1 cellular context compared by ENCODE assay signal in the genomic region with DNA sequence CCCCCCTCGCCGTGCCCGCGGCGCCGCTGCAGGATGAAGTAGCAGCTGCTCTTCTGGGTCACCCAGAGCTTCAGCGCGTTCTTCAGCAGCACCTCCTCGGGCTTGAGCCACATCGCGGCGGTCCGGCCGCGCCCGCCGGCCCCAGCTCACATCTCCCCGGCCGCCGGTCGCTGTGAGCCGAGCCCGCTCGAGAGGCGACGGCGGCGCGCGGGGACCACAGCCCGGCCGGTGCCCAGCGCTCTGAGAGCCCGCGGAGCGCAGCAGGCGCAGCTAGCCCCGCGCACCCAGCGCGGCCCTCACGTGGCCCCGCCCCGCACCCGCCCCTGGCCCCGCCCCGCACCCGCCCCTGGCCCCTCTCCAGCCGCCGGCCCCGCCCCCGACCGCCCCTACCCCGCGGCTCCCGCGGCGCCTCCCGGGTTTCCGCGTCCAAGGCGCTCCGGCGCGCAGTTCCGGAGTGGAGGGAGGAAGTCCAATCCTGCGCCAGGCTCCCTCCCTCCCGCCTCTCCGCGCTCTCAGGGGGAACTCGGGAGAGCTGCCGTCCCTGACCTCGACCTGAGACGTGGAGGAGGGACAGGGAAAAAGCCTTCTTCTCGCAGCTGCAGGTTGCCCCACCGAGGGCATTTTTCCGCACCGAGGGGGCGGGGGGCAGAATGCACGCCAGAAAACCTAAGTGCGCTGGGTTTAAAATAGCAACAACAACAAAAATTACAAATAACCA.
TF ChIP-seq lines count a peak whose summit lies in the region.

A gene (minus strand): TSS at position 242 of the 718 bp plus-strand sequence. CDS start 129 bp downstream, at position 113.

TF ChIP-seq in HepG2, 621 proteins besides CTCF, POLR2A, EP300 and RAD21 (continued from another document and continues in another):
- TF ChIP-seq, protein P1, sequence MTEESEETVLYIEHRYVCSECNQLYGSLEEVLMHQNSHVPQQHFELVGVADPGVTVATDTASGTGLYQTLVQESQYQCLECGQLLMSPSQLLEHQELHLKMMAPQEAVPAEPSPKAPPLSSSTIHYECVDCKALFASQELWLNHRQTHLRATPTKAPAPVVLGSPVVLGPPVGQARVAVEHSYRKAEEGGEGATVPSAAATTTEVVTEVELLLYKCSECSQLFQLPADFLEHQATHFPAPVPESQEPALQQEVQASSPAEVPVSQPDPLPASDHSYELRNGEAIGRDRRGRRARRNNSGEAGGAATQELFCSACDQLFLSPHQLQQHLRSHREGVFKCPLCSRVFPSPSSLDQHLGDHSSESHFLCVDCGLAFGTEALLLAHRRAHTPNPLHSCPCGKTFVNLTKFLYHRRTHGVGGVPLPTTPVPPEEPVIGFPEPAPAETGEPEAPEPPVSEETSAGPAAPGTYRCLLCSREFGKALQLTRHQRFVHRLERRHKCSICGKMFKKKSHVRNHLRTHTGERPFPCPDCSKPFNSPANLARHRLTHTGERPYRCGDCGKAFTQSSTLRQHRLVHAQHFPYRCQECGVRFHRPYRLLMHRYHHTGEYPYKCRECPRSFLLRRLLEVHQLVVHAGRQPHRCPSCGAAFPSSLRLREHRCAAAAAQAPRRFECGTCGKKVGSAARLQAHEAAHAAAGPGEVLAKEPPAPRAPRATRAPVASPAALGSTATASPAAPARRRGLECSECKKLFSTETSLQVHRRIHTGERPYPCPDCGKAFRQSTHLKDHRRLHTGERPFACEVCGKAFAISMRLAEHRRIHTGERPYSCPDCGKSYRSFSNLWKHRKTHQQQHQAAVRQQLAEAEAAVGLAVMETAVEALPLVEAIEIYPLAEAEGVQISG (CRISPR knock-in tag; IDR thresholded peaks at IDR 0.05) = peak; percentile 66
- TF ChIP-seq ZNF282 (IDR thresholded peaks at IDR 0.05; ENCODE audit: partially characterized antibody) (no peak), HNF4A (CRISPR knock-in tag; IDR thresholded peaks at IDR 0.05) (no peak), THAP11 (CRISPR knock-in tag; IDR thresholded peaks at IDR 0.05) (peak; percentile 70), HNF4G (IDR thresholded peaks at IDR 0.05; ENCODE audit: borderline replicate concordance, low read depth, low read length) (no peak), HNF4G (CRISPR knock-in tag; IDR thresholded peaks at IDR 0.05; ENCODE audit: borderline replicate concordance, low read depth) (no peak), KDM1A (CRISPR knock-in tag; IDR thresholded peaks at IDR 0.05) (no peak), ZNF614 (CRISPR knock-in tag; IDR thresholded peaks at IDR 0.05; ENCODE audit: borderline replicate concordance) (peak; percentile 15; the same call in 1 of the 2 replicates), HNRNPL (IDR thresholded peaks at IDR 0.05; ENCODE audit: low read depth, low read length) (no peak), ZFP90 (CRISPR knock-in tag; IDR thresholded peaks at IDR 0.05; ENCODE audit: borderline replicate concordance) (no peak; the same call in 1 of the 2 replicates), ZNF569 (CRISPR knock-in tag; IDR thresholded peaks at IDR 0.05; ENCODE audit: borderline replicate concordance) (no peak), SMC3 (IDR thresholded peaks at IDR 0.05; ENCODE audit: low read length) (0 out of 2 replicates have a peak, but pooled peaks have one; percentile 5), ZNF33B (CRISPR knock-in tag; IDR thresholded peaks at IDR 0.05) (no peak), ZNF501 (CRISPR knock-in tag; IDR thresholded peaks at IDR 0.05) (no peak), JDP2 (CRISPR knock-in tag; IDR thresholded peaks at IDR 0.05; ENCODE audit: borderline replicate concordance) (no peak), ISL2 (CRISPR knock-in tag; IDR thresholded peaks at IDR 0.05) (0 out of 2 replicates have a peak, but pooled peaks have one; percentile 11), ZNF75D (CRISPR knock-in tag; IDR thresholded peaks at IDR 0.05; ENCODE audit: borderline replicate concordance) (no peak)
- TF ChIP-seq, protein P2, sequence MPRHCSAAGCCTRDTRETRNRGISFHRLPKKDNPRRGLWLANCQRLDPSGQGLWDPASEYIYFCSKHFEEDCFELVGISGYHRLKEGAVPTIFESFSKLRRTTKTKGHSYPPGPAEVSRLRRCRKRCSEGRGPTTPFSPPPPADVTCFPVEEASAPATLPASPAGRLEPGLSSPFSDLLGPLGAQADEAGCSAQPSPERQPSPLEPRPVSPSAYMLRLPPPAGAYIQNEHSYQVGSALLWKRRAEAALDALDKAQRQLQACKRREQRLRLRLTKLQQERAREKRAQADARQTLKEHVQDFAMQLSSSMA (CRISPR knock-in tag; IDR thresholded peaks at IDR 0.05) = no peak
- TF ChIP-seq, protein P3, sequence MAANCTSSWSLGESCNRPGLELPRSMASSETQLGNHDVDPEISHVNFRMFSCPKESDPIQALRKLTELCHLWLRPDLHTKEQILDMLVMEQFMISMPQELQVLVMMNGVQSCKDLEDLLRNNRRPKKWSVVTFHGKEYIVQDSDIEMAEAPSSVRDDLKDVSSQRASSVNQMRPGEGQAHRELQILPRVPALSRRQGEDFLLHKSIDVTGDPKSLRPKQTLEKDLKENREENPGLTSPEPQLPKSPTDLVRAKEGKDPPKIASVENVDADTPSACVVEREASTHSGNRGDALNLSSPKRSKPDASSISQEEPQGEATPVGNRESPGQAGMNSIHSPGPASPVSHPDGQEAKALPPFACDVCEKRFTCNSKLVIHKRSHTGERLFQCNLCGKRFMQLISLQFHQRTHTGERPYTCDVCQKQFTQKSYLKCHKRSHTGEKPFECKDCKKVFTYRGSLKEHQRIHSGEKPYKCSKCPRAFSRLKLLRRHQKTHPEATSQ (CRISPR knock-in tag; IDR thresholded peaks at IDR 0.05; ENCODE audit: borderline replicate concordance) = no peak
- TF ChIP-seq, protein P4, sequence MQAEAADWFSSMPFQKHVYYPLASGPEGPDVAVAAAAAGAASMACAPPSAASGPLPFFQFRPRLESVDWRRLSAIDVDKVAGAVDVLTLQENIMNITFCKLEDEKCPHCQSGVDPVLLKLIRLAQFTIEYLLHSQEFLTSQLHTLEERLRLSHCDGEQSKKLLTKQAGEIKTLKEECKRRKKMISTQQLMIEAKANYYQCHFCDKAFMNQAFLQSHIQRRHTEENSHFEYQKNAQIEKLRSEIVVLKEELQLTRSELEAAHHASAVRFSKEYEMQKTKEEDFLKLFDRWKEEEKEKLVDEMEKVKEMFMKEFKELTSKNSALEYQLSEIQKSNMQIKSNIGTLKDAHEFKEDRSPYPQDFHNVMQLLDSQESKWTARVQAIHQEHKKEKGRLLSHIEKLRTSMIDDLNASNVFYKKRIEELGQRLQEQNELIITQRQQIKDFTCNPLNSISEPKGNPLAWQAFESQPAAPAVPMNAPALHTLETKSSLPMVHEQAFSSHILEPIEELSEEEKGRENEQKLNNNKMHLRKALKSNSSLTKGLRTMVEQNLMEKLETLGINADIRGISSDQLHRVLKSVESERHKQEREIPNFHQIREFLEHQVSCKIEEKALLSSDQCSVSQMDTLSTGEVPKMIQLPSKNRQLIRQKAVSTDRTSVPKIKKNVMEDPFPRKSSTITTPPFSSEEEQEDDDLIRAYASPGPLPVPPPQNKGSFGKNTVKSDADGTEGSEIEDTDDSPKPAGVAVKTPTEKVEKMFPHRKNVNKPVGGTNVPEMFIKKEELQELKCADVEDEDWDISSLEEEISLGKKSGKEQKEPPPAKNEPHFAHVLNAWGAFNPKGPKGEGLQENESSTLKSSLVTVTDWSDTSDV (CRISPR knock-in tag; IDR thresholded peaks at IDR 0.05) = 0 out of 2 replicates have a peak, but pooled peaks have one; percentile 12
- TF ChIP-seq, protein P5, sequence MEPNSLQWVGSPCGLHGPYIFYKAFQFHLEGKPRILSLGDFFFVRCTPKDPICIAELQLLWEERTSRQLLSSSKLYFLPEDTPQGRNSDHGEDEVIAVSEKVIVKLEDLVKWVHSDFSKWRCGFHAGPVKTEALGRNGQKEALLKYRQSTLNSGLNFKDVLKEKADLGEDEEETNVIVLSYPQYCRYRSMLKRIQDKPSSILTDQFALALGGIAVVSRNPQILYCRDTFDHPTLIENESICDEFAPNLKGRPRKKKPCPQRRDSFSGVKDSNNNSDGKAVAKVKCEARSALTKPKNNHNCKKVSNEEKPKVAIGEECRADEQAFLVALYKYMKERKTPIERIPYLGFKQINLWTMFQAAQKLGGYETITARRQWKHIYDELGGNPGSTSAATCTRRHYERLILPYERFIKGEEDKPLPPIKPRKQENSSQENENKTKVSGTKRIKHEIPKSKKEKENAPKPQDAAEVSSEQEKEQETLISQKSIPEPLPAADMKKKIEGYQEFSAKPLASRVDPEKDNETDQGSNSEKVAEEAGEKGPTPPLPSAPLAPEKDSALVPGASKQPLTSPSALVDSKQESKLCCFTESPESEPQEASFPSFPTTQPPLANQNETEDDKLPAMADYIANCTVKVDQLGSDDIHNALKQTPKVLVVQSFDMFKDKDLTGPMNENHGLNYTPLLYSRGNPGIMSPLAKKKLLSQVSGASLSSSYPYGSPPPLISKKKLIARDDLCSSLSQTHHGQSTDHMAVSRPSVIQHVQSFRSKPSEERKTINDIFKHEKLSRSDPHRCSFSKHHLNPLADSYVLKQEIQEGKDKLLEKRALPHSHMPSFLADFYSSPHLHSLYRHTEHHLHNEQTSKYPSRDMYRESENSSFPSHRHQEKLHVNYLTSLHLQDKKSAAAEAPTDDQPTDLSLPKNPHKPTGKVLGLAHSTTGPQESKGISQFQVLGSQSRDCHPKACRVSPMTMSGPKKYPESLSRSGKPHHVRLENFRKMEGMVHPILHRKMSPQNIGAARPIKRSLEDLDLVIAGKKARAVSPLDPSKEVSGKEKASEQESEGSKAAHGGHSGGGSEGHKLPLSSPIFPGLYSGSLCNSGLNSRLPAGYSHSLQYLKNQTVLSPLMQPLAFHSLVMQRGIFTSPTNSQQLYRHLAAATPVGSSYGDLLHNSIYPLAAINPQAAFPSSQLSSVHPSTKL (CRISPR knock-in tag; IDR thresholded peaks at IDR 0.05) = peak; percentile 55; the same call in 1 of the 2 replicates
- TF ChIP-seq, protein P6, sequence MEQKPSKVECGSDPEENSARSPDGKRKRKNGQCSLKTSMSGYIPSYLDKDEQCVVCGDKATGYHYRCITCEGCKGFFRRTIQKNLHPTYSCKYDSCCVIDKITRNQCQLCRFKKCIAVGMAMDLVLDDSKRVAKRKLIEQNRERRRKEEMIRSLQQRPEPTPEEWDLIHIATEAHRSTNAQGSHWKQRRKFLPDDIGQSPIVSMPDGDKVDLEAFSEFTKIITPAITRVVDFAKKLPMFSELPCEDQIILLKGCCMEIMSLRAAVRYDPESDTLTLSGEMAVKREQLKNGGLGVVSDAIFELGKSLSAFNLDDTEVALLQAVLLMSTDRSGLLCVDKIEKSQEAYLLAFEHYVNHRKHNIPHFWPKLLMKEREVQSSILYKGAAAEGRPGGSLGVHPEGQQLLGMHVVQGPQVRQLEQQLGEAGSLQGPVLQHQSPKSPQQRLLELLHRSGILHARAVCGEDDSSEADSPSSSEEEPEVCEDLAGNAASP (CRISPR knock-in tag; IDR thresholded peaks at IDR 0.05; ENCODE audit: borderline replicate concordance) = no peak; the same call in 1 of the 2 replicates
- TF ChIP-seq, protein P7, sequence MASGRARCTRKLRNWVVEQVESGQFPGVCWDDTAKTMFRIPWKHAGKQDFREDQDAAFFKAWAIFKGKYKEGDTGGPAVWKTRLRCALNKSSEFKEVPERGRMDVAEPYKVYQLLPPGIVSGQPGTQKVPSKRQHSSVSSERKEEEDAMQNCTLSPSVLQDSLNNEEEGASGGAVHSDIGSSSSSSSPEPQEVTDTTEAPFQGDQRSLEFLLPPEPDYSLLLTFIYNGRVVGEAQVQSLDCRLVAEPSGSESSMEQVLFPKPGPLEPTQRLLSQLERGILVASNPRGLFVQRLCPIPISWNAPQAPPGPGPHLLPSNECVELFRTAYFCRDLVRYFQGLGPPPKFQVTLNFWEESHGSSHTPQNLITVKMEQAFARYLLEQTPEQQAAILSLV (CRISPR knock-in tag; IDR thresholded peaks at IDR 0.05; ENCODE audit: borderline replicate concordance) = no peak
- TF ChIP-seq, protein P8, sequence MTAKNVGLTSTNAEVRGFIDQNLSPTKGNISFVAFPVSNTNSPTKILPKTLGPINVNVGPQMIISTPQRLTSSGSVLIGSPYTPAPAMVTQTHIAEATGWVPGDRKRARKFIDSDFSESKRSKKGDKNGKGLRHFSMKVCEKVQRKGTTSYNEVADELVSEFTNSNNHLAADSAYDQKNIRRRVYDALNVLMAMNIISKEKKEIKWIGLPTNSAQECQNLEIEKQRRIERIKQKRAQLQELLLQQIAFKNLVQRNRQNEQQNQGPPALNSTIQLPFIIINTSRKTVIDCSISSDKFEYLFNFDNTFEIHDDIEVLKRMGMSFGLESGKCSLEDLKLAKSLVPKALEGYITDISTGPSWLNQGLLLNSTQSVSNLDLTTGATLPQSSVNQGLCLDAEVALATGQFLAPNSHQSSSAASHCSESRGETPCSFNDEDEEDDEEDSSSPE (CRISPR knock-in tag; IDR thresholded peaks at IDR 0.05) = peak; percentile 84
- TF ChIP-seq, protein P9, sequence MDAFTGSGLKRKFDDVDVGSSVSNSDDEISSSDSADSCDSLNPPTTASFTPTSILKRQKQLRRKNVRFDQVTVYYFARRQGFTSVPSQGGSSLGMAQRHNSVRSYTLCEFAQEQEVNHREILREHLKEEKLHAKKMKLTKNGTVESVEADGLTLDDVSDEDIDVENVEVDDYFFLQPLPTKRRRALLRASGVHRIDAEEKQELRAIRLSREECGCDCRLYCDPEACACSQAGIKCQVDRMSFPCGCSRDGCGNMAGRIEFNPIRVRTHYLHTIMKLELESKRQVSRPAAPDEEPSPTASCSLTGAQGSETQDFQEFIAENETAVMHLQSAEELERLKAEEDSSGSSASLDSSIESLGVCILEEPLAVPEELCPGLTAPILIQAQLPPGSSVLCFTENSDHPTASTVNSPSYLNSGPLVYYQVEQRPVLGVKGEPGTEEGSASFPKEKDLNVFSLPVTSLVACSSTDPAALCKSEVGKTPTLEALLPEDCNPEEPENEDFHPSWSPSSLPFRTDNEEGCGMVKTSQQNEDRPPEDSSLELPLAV (CRISPR knock-in tag; conservative IDR thresholded peaks at IDR 0.05; ENCODE audit: low read depth) = no peak
